Comparison of ENCODE assay signal across 9 cellular contexts in genomic region chr9:111524731-111525055, GRCh38. TPM values are rescaled to one million over a fixed set of nuclear protein-coding genes. Genes with fewer than 3 reads are reported as not detected.
A peak's percentile ranks its signal among the peaks of the same experiment; 100 is the strongest.
DNase-seq lines count a peak whose midpoint lies in the region; ATAC-seq, FAIRE-seq and TF ChIP-seq lines count a peak whose summit lies in the region.
"Had no signal": no experiment of that assay in that cellular context is flagged by ENCODE, and none has a peak within 500 bp of the region (broad histone marks: within the 10 kb centered on the region; RNA-seq: fewer than 3 reads in every experiment).

No MANE protein-coding gene starts in this region.

- H3K27me3 ChIP-seq in bronchial epithelial cell (ENCODE audit: control insufficient read depth, insufficient read depth, low read length) (no peaks in the 10 kb centered on the region), mononuclear cell (ENCODE audit: insufficient read depth, low read length) (peaks cover 5% of the 10 kb centered on the region)

- H3K36me3 Mint-ChIP-seq in activated naive CD4-positive, alpha-beta T cell treated with anti-CD3 and anti-CD28 coated beads, Interleukin-2, amount 50 U/mL, for 24 hours = peaks cover 13% of the 10 kb centered on the region
- H3K36me3 Mint-ChIP-seq in activated naive CD4-positive, alpha-beta T cell treated with anti-CD3 and anti-CD28 coated beads, Interleukin-2, amount 50 U/mL, for 72 hours = peaks cover 18 to 34% of the 10 kb centered on the region in 2 donors

- no peaks in the 10 kb centered on the region for H3K9me3 ChIP-seq in mononuclear cell (ENCODE audit: low read depth, low read length)

- H3K36me3 ChIP-seq in bronchial epithelial cell (ENCODE audit: control insufficient read depth, insufficient read depth, low read length) (no peaks in the 10 kb centered on the region), urinary bladder (ENCODE audit: insufficient read depth) (no peaks in the 10 kb centered on the region)

- H3K4me1 ChIP-seq in mononuclear cell (ENCODE audit: insufficient read depth, low read length) = peaks cover 16% of the 10 kb centered on the region
- no peaks in the 10 kb centered on the region for H3K4me1 ChIP-seq in urinary bladder (ENCODE audit: insufficient read depth)

- 27% methylated on average over 7 of the region's 7 CpGs for WGBS in urinary bladder

- H3K27me3 Mint-ChIP-seq in activated naive CD4-positive, alpha-beta T cell treated with anti-CD3 and anti-CD28 coated beads, Interleukin-2, amount 50 U/mL, for 24 hours = no peaks in the 10 kb centered on the region

- no peaks in the 10 kb centered on the region for H3K9me3 Mint-ChIP-seq in activated naive CD4-positive, alpha-beta T cell treated with anti-CD3 and anti-CD28 coated beads, Interleukin-2, amount 50 U/mL, for 24 hours
- peaks cover 3 to 17% of the 10 kb centered on the region in 2 donors for H3K9me3 Mint-ChIP-seq in activated naive CD4-positive, alpha-beta T cell treated with anti-CD3 and anti-CD28 coated beads, Interleukin-2, amount 50 U/mL, for 72 hours

- ATAC-seq in activated naive CD4-positive, alpha-beta T cell treated with anti-CD3 and anti-CD28 coated beads, Interleukin-2, amount 50 U/mL, for 72 hours = no peak

- H3K27ac ChIP-seq in urinary bladder (ENCODE audit: low read depth) = no peak overlapping the region

- TF ChIP-seq CTCF in bronchial epithelial cell (IDR thresholded peaks at IDR 0.05; ENCODE audit: insufficient read depth, low read length, severe bottlenecking) = no peak

- peaks cover 23% of the 10 kb centered on the region for H3K4me1 Mint-ChIP-seq in activated naive CD4-positive, alpha-beta T cell treated with anti-CD3 and anti-CD28 coated beads, Interleukin-2, amount 50 U/mL, for 24 hours

- H3K4me3 Mint-ChIP-seq in activated naive CD4-positive, alpha-beta T cell treated with anti-CD3 and anti-CD28 coated beads, Interleukin-2, amount 50 U/mL, for 24 hours = peak overlapping the region; percentile 86

- H3K4me3 ChIP-seq in bronchial epithelial cell (ENCODE audit: low read depth, low read length) (peak overlapping the region; percentile 74), mononuclear cell (ENCODE audit: low read length) (peak overlapping the region; percentile 55), urinary bladder (ENCODE audit: low read depth, low read length) (peak overlapping the region; percentile 78)

- no peak for DNase-seq in activated naive CD4-positive, alpha-beta T cell treated with anti-CD3 and anti-CD28 coated beads, Interleukin-2, amount 50 U/mL, for 72 hours (ENCODE audit: low spot score in 2 of 2)
- no peak for DNase-seq in bronchial epithelial cell (ENCODE audit: low read depth)
- DNase-seq in UCSD-AML1 (lab: John Stamatoyannopoulos, UW; ENCODE audit: unreplicated experiment) = no peak
- DNase-seq in NCI-H2107 treated with DMSO at 0.1 percent for 48 hours (lab: John Stamatoyannopoulos, UW; ENCODE audit: unreplicated experiment) = no peak
- DNase-seq in NCI-H1417 (lab: John Stamatoyannopoulos, UW) = no peak
- DNase-seq: DND-41 had no signal

- FAIRE-seq in bronchial epithelial cell (lab: Jason Lieb, UNC) = no peak

- no peak overlapping the region for H3K27ac Mint-ChIP-seq in activated naive CD4-positive, alpha-beta T cell treated with anti-CD3 and anti-CD28 coated beads, Interleukin-2, amount 50 U/mL, for 24 hours
- peak overlapping the region in 1 of 2 donors; percentile 75 for H3K27ac Mint-ChIP-seq in activated naive CD4-positive, alpha-beta T cell treated with anti-CD3 and anti-CD28 coated beads, Interleukin-2, amount 50 U/mL, for 72 hours

RNA-seq across cellular contexts. Expression of gene ZNF483, which starts 0.3 kb away (rescaled TPM):
- 1 to 10 TPM; 5.1 to 8.2 TPM for total RNA-seq in activated naive CD4-positive, alpha-beta T cell treated with anti-CD3 and anti-CD28 coated beads, Interleukin-2, amount 50 U/mL, for 72 hours
- total RNA-seq in bronchial epithelial cell (0.26 and 0.51 TPM in 2 replicates), mononuclear cell (29.9 TPM), urinary bladder (19.0 TPM)
- 0.94 TPM for polyA plus RNA-seq in urinary bladder

RNA-seq across cellular contexts. Expression of gene ECPAS, which starts 40.5 kb away (rescaled TPM):
- 10 to 100 TPM; 57.5 to 95.7 TPM for total RNA-seq in activated naive CD4-positive, alpha-beta T cell treated with anti-CD3 and anti-CD28 coated beads, Interleukin-2, amount 50 U/mL, for 72 hours
- 102 and 132 TPM in 2 replicates for total RNA-seq in bronchial epithelial cell
- 49.1 TPM for total RNA-seq in mononuclear cell
- 100 TPM for total RNA-seq in urinary bladder
- polyA plus RNA-seq in urinary bladder = 32.7 TPM
